1 cellular context compared by ENCODE assay signal in the genomic region with DNA sequence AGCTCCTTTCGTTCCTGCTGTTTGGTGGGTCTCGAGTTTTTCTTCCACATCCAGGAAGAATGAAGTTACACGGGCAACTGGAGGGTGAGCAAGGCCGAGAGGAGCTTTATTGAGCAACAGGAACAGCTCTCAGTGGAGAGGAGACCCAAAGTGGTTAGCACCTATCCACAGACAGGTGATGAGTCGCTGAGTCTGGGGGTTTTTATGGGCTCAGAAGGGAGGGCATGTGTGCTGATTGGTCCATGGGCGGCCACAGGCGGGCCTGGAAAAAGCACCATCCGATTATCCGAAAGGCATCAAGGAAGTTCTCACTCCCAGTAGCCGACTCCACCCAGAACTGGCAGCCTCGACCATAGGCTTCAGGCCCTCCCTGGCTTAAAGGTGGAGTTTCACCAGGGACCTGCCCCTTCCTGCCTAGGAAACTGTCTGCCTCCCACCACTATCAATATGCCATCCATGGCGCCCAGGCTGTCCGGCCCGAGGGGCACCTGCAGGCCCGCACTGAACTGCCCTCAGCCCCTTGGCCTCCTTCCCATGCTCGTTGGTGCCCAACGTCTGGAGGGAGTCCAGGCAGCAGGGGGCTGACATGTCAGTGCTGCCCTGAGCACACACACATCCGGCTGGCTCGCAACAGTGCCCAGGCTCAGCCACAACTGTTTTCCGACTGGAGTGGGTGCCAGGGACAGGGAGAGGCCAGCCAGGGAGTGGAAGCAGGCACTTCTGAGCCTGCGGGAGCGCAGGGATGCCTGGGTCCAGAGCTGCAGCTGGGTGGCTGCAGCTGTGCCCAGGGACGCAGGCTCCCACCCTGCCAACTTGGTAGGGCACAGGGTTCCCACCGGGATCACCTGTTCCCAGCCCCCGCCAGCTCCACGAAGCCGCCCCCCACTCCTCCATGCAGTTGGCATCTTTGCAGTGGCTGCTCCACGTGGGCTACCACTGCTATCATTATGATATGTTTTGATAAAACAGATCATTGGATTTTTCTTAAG.
TF ChIP-seq lines count a peak whose summit lies in the region.

No MANE protein-coding gene starts in this region.

TF ChIP-seq in H1, 55 proteins besides CTCF, POLR2A, EP300 and RAD21:
- TF ChIP-seq PHF8 (conservative IDR thresholded peaks at IDR 0.05; ENCODE audit: low read depth, low read length), result no peak
- no peak for TF ChIP-seq EGR1 (IDR thresholded peaks at IDR 0.05; ENCODE audit: borderline replicate concordance, low read depth, low read length)
- TF ChIP-seq JUN (IDR thresholded peaks at IDR 0.05; ENCODE audit: low read depth, low read length), result no peak
- TF ChIP-seq BCL11A (IDR thresholded peaks at IDR 0.05; ENCODE audit: low read depth in 2 of 2, low read length in 2 of 2), result no peak
- no peak for TF ChIP-seq MAFK (IDR thresholded peaks at IDR 0.05; ENCODE audit: low read depth, low read length)
- no peak for TF ChIP-seq GABPA (IDR thresholded peaks at IDR 0.05; ENCODE audit: borderline replicate concordance, insufficient read depth, low read length)
- TF ChIP-seq SUZ12 (IDR thresholded peaks at IDR 0.05; ENCODE audit: low read length), result no peak
